ENCODE assay signal across 32 cellular contexts in genomic region chr14:23361763-23362162, GRCh38. TPM values are rescaled to one million over a fixed set of nuclear protein-coding genes. Genes with fewer than 3 reads are reported as not detected.
DNase-seq lines count a peak whose midpoint lies in the region; ATAC-seq and TF ChIP-seq lines count a peak whose summit lies in the region.
"Had no signal": no experiment of that assay in that cellular context is flagged by ENCODE, and none has a peak within 500 bp of the region (broad histone marks: within the 10 kb centered on the region; RNA-seq: fewer than 3 reads in every experiment).

No MANE protein-coding gene starts in this region.

- H3K9me3 Mint-ChIP-seq in chondrocyte (ENCODE audit: low read depth) (no peaks in the 10 kb centered on the region), glutamatergic neuron (ENCODE audit: unreplicated experiment) (peaks cover 15% of the 10 kb centered on the region)
- peaks cover 0 to 2% (median 0%) of the 10 kb centered on the region in 5 donors for H3K9me3 Mint-ChIP-seq in CD8-positive, alpha-beta memory T cell
- H3K9me3 Mint-ChIP-seq: activated naive CD4-positive, alpha-beta T cell treated with anti-CD3 and anti-CD28 coated beads for 36 hours; activated T-helper 1 cell treated with anti-CD3 and anti-CD28 coated beads, Interleukin-12 subunit alpha, Interleukin-12 subunit beta, Interleukin-2, Interleukin-4 antibody, amounts not matched to agents 30 ng/mL and 10 ng/mL and 1 ng/mL, durations not matched to agents 14 hours and 24 hours and 36 hours; dendritic cell treated with granulocyte-macrophage colony-stimulating factor and Interleukin-4, amounts not matched to agents 40 ng/mL and 50 ng/mL, for 4 days had no signal

- H3K27me3 ChIP-seq in GM23248 (replicated peaks; ENCODE audit: insufficient read depth), result no peaks in the 10 kb centered on the region
- H3K27me3 ChIP-seq in rectal smooth muscle tissue (ENCODE audit: control insufficient read depth, insufficient read depth, low read length), result peaks cover 10% of the 10 kb centered on the region
- peaks cover 6% of the 10 kb centered on the region for H3K27me3 ChIP-seq in CD8-positive, alpha-beta memory T cell (ENCODE audit: insufficient read depth, low read length, poor library complexity, severe bottlenecking)
- H3K27me3 ChIP-seq: BE2C, tibial artery had no signal

- H3K4me1 Mint-ChIP-seq in chondrocyte (ENCODE audit: low read depth) (peaks cover 25% of the 10 kb centered on the region), glutamatergic neuron (ENCODE audit: low read depth, unreplicated experiment) (peaks cover 17% of the 10 kb centered on the region)
- H3K4me1 Mint-ChIP-seq in CD8-positive, alpha-beta memory T cell, result no peaks in the 10 kb centered on the region

- peaks cover 6% of the 10 kb centered on the region; the same call in 1 of the 2 replicates for H3K36me3 ChIP-seq in GM23248 (ENCODE audit: low read depth)
- no peaks in the 10 kb centered on the region for H3K36me3 ChIP-seq in rectal smooth muscle tissue (ENCODE audit: control insufficient read depth, insufficient read depth, low read length)
- H3K36me3 ChIP-seq in CD8-positive, alpha-beta memory T cell (ENCODE audit: insufficient read depth, low read length), result no peaks in the 10 kb centered on the region
- H3K36me3 ChIP-seq: BE2C, HAP-1 had no signal

- H3K27ac Mint-ChIP-seq in chondrocyte (ENCODE audit: unreplicated experiment), result peak overlapping the region; percentile 64
- peak overlapping the region; percentile 70 for H3K27ac Mint-ChIP-seq in glutamatergic neuron (ENCODE audit: unreplicated experiment)
- no peak overlapping the region for H3K27ac Mint-ChIP-seq in CD8-positive, alpha-beta memory T cell
- H3K27ac Mint-ChIP-seq: activated naive CD4-positive, alpha-beta T cell treated with anti-CD3 and anti-CD28 coated beads for 36 hours; activated T-helper 1 cell treated with anti-CD3 and anti-CD28 coated beads, Interleukin-12 subunit alpha, Interleukin-12 subunit beta, Interleukin-2, Interleukin-4 antibody, amounts not matched to agents 30 ng/mL and 10 ng/mL and 1 ng/mL, durations not matched to agents 14 hours and 24 hours and 36 hours; dendritic cell treated with granulocyte-macrophage colony-stimulating factor and Interleukin-4, amounts not matched to agents 40 ng/mL and 50 ng/mL, for 4 days had no signal

- H3F3A ChIP-seq in GM23248 (ENCODE audit: insufficient read depth), result peaks cover 17% of the 10 kb centered on the region

- H3K9ac ChIP-seq in GM23248 (peak overlapping the region; percentile 70), rectal smooth muscle tissue (ENCODE audit: low read length) (no peak overlapping the region)

- H3K36me3 Mint-ChIP-seq in chondrocyte (ENCODE audit: low read depth) (peaks cover 11% of the 10 kb centered on the region), glutamatergic neuron (ENCODE audit: unreplicated experiment) (peaks cover 6% of the 10 kb centered on the region)
- no peaks in the 10 kb centered on the region for H3K36me3 Mint-ChIP-seq in CD8-positive, alpha-beta memory T cell

- CTCF ChIA-PET in CD8-positive, alpha-beta memory T cell (lab: Charles Lee), result interaction anchor here (1.1 kb wide), 1 partner anchor 19 kb away, joined by 3 read pairs; no protein-coding TSS in a partner anchor

- H3K4me1 ChIP-seq in GM23248 (ENCODE audit: insufficient read depth), result peaks cover 17% of the 10 kb centered on the region
- H3K4me1 ChIP-seq in rectal smooth muscle tissue (ENCODE audit: control insufficient read depth, insufficient read depth, low read length), result peaks cover 13% of the 10 kb centered on the region
- no peaks in the 10 kb centered on the region for H3K4me1 ChIP-seq in CD8-positive, alpha-beta memory T cell (ENCODE audit: insufficient read depth, low read length)
- H3K4me1 ChIP-seq: BE2C, HAP-1, psoas muscle had no signal

- in situ Hi-C loops in GM23248 (cut with MboI), result no loop called here

- DNase-seq in GM23248 (peak; percentile 18), chondrocyte (ENCODE audit: low spot score) (no peak), glutamatergic neuron (no peak), NCI-H1105 (lab: John Stamatoyannopoulos, UW) (no peak)
- DNase-seq in CD8-positive, alpha-beta memory T cell, result no peak
- DNase-seq: activated CD4-positive, alpha-beta T cell treated with anti-CD3 and anti-CD28 coated beads, Interleukin-2, amount 50 U/mL, for 4 hours; activated CD8-positive, alpha-beta memory T cell treated with anti-CD3 and anti-CD28 coated beads, Interleukin-2, amount 50 U/mL, for 4 hours; amniotic stem cell; BE2C; DMS79; GDM1; lower lobe of right lung; mucosa of descending colon; NCI-H1105 treated with DMSO at 0.1 percent for 48 hours; NCI-H2081; NCI-H226; NCI-H69; psoas muscle; stimulated activated naive CD8-positive, alpha-beta T cell treated with anti-CD3 and anti-CD28 coated beads, Interleukin-15, Interleukin-2, amounts not matched to agents 100 U/mL and 50 U/mL, for 24 hours had no signal

- no peak overlapping the region for H3K4me3 Mint-ChIP-seq in chondrocyte (ENCODE audit: unreplicated experiment)
- peak overlapping the region; percentile 69 for H3K4me3 Mint-ChIP-seq in glutamatergic neuron (ENCODE audit: unreplicated experiment)
- H3K4me3 Mint-ChIP-seq in CD8-positive, alpha-beta memory T cell, result no peak overlapping the region
- H3K4me3 Mint-ChIP-seq: activated naive CD4-positive, alpha-beta T cell treated with anti-CD3 and anti-CD28 coated beads for 36 hours; activated T-helper 1 cell treated with anti-CD3 and anti-CD28 coated beads, Interleukin-12 subunit alpha, Interleukin-12 subunit beta, Interleukin-2, Interleukin-4 antibody, amounts not matched to agents 30 ng/mL and 10 ng/mL and 1 ng/mL, durations not matched to agents 14 hours and 24 hours and 36 hours; dendritic cell treated with granulocyte-macrophage colony-stimulating factor and Interleukin-4, amounts not matched to agents 40 ng/mL and 50 ng/mL, for 4 days had no signal

- peak overlapping the region; percentile 85 for H3K27ac ChIP-seq in GM23248
- peak overlapping the region; percentile 44 for H3K27ac ChIP-seq in rectal smooth muscle tissue (ENCODE audit: low read depth, low read length)
- no peak overlapping the region for H3K27ac ChIP-seq in CD8-positive, alpha-beta memory T cell (ENCODE audit: low read depth, low read length)
- H3K27ac ChIP-seq: lower lobe of right lung, psoas muscle, RWPE1 had no signal

- peaks cover 34% of the 10 kb centered on the region for H3K79me2 ChIP-seq in GM23248 (ENCODE audit: insufficient read depth)

- H3K9me2 ChIP-seq in GM23248 (ENCODE audit: insufficient read depth), result no peaks in the 10 kb centered on the region

- WGBS in GM23248 (ENCODE audit: low coverage in 1 of 2, low lambda C conversion rate in 2 of 2, missing lambda C conversion rate in 2 of 2), 2 experiments, result 71 to 75% methylated on average over 6 of the region's 6 CpGs

- ATAC-seq in GM21367 (IDR thresholded peaks at IDR 0.05; ENCODE audit: unreplicated experiment) (no peak), GM19324 (IDR thresholded peaks at IDR 0.05; ENCODE audit: low FRiP score, unreplicated experiment) (no peak)
- ATAC-seq: lower lobe of right lung, mucosa of descending colon, psoas muscle had no signal

- peak overlapping the region; percentile 19 for H3K4me2 ChIP-seq in GM23248 (ENCODE audit: unreplicated experiment)

- TF ChIP-seq CTCF in chondrocyte (IDR thresholded peaks at IDR 0.05) (no peak), glutamatergic neuron (IDR thresholded peaks at IDR 0.05; ENCODE audit: partially characterized antibody, unreplicated experiment) (no peak)

- H3K27me3 Mint-ChIP-seq in chondrocyte (ENCODE audit: low read depth) (no peaks in the 10 kb centered on the region), glutamatergic neuron (ENCODE audit: unreplicated experiment) (peaks cover 17% of the 10 kb centered on the region)
- H3K27me3 Mint-ChIP-seq in CD8-positive, alpha-beta memory T cell, result peaks cover 19 to 28% of the 10 kb centered on the region in 2 donors

- no peaks in the 10 kb centered on the region for H3K9me3 ChIP-seq in GM23248 (ENCODE audit: low read depth)
- no peaks in the 10 kb centered on the region for H3K9me3 ChIP-seq in CD8-positive, alpha-beta memory T cell (ENCODE audit: low read length)
- H3K9me3 ChIP-seq: BE2C, HAP-1, lower lobe of right lung, mucosa of descending colon, psoas muscle, tibial artery had no signal

- H2AFZ ChIP-seq in GM23248, result no peak overlapping the region

- POLR2A ChIA-PET in CD8-positive, alpha-beta memory T cell (lab: Charles Lee), result no interaction called here

- H4K20me1 ChIP-seq in GM23248 (ENCODE audit: insufficient read depth), result no peaks in the 10 kb centered on the region

- H3K4me3 ChIP-seq in GM23248, result no peak overlapping the region
- no peak overlapping the region for H3K4me3 ChIP-seq in rectal smooth muscle tissue (ENCODE audit: low read length)
- H3K4me3 ChIP-seq in CD8-positive, alpha-beta memory T cell (ENCODE audit: low read length), result no peak overlapping the region
- H3K4me3 ChIP-seq: HAP-1, lower lobe of right lung, mucosa of descending colon, psoas muscle, tibial artery had no signal

RNA-seq across cellular contexts. Expression of gene EFS, which starts 3.2 kb away (rescaled TPM):
- 8.6 and 17.3 TPM in 2 replicates for total RNA-seq in GM23248 (2014; rRNA removed; shearing (Covaris generic))
- polyA plus RNA-seq in GM23248 (2016; fragmentation: Nextera tagmentation; extraction: Ambion mirVana), result 3.9 and 4.2 TPM in 2 replicates
- total RNA-seq in chondrocyte, result 29.5 to 36.7 TPM (median 29.6 TPM) in 3 replicates
- 90.4 TPM for total RNA-seq in glutamatergic neuron (ENCODE audit: unreplicated experiment)
- not detected for total RNA-seq in CD8-positive, alpha-beta memory T cell
- polyA plus RNA-seq in CD8-positive, alpha-beta memory T cell, result not detected
- total RNA-seq: activated naive CD4-positive, alpha-beta T cell treated with anti-CD3 and anti-CD28 coated beads for 36 hours; activated T-helper 1 cell treated with anti-CD3 and anti-CD28 coated beads, Interleukin-12 subunit alpha, Interleukin-12 subunit beta, Interleukin-2, Interleukin-4 antibody, amounts not matched to agents 30 ng/mL and 10 ng/mL and 1 ng/mL, durations not matched to agents 14 hours and 24 hours and 36 hours; HT-29; T-helper 1 cell treated with Interleukin-12 subunit alpha and Interleukin-12 subunit beta and Interleukin-4 antibody, amounts not matched to agents 30 ng/mL and 1 ng/mL, for 36 hours had no signal

RNA-seq across cellular contexts. Expression of gene SLC22A17, which starts 9.1 kb away (rescaled TPM):
- total RNA-seq in GM23248 (2014; rRNA removed; shearing (Covaris generic)), result 32.8 and 42.3 TPM in 2 replicates
- polyA plus RNA-seq in GM23248 (2016; fragmentation: Nextera tagmentation; extraction: Ambion mirVana), result 16.5 and 20.4 TPM in 2 replicates
- total RNA-seq in chondrocyte, result 40.3 to 63.9 TPM (median 44.0 TPM) in 3 replicates
- total RNA-seq in glutamatergic neuron (ENCODE audit: unreplicated experiment), result 70.6 TPM
- total RNA-seq in CD8-positive, alpha-beta memory T cell, result 1 to 10 TPM; 2.6 to 2.8 TPM
- polyA plus RNA-seq in CD8-positive, alpha-beta memory T cell, result 1.6 TPM
- total RNA-seq: HT-29 had no signal

RNA-seq across cellular contexts. Expression of gene IL25, which starts 10.8 kb away (rescaled TPM):
- not detected in 2 replicates for total RNA-seq in GM23248 (2014; rRNA removed; shearing (Covaris generic))
- polyA plus RNA-seq in GM23248 (2016; fragmentation: Nextera tagmentation; extraction: Ambion mirVana), result not detected in 2 replicates
- not detected in 3 replicates for total RNA-seq in chondrocyte
- not detected for total RNA-seq in glutamatergic neuron (ENCODE audit: unreplicated experiment)
- total RNA-seq in CD8-positive, alpha-beta memory T cell, result not detected
- polyA plus RNA-seq in CD8-positive, alpha-beta memory T cell, result not detected
- total RNA-seq: activated naive CD4-positive, alpha-beta T cell treated with anti-CD3 and anti-CD28 coated beads for 36 hours; activated T-helper 1 cell treated with anti-CD3 and anti-CD28 coated beads, Interleukin-12 subunit alpha, Interleukin-12 subunit beta, Interleukin-2, Interleukin-4 antibody, amounts not matched to agents 30 ng/mL and 10 ng/mL and 1 ng/mL, durations not matched to agents 14 hours and 24 hours and 36 hours; endothelial cell of umbilical vein; HT-29; kidney epithelial cell; lower lobe of right lung; mucosa of descending colon; psoas muscle; T-helper 1 cell treated with Interleukin-12 subunit alpha and Interleukin-12 subunit beta and Interleukin-4 antibody, amounts not matched to agents 30 ng/mL and 1 ng/mL, for 36 hours had no signal
- polyA plus RNA-seq: endothelial cell of umbilical vein had no signal

RNA-seq across cellular contexts. Expression of gene CMTM5, which starts 15.1 kb away (rescaled TPM):
- not detected in 2 replicates for total RNA-seq in GM23248 (2014; rRNA removed; shearing (Covaris generic))
- not detected in 2 replicates for polyA plus RNA-seq in GM23248 (2016; fragmentation: Nextera tagmentation; extraction: Ambion mirVana)
- total RNA-seq in chondrocyte, result not detected in 3 replicates
- total RNA-seq in glutamatergic neuron (ENCODE audit: unreplicated experiment), result not detected
- not detected for total RNA-seq in CD8-positive, alpha-beta memory T cell
- polyA plus RNA-seq in CD8-positive, alpha-beta memory T cell, result not detected
- total RNA-seq: activated naive CD4-positive, alpha-beta T cell treated with anti-CD3 and anti-CD28 coated beads for 36 hours; activated T-helper 1 cell treated with anti-CD3 and anti-CD28 coated beads, Interleukin-12 subunit alpha, Interleukin-12 subunit beta, Interleukin-2, Interleukin-4 antibody, amounts not matched to agents 30 ng/mL and 10 ng/mL and 1 ng/mL, durations not matched to agents 14 hours and 24 hours and 36 hours; endothelial cell of umbilical vein; HT-29; kidney epithelial cell; psoas muscle; T-helper 1 cell treated with Interleukin-12 subunit alpha and Interleukin-12 subunit beta and Interleukin-4 antibody, amounts not matched to agents 30 ng/mL and 1 ng/mL, for 36 hours had no signal
- polyA plus RNA-seq: endothelial cell of umbilical vein had no signal

RNA-seq across cellular contexts. Expression of gene PABPN1, which starts 40.5 kb away (rescaled TPM):
- total RNA-seq in GM23248 (2014; rRNA removed; shearing (Covaris generic)), result 60.3 and 65.5 TPM in 2 replicates
- 57.8 and 61.2 TPM in 2 replicates for polyA plus RNA-seq in GM23248 (2016; fragmentation: Nextera tagmentation; extraction: Ambion mirVana)
- 135 to 182 TPM (median 136 TPM) in 3 replicates for total RNA-seq in chondrocyte
- 355 TPM for total RNA-seq in glutamatergic neuron (ENCODE audit: unreplicated experiment)
- 100 to 1,000 TPM; 308 TPM for total RNA-seq in CD8-positive, alpha-beta memory T cell
- polyA plus RNA-seq in CD8-positive, alpha-beta memory T cell, result 125 TPM

Comparison
In these comparisons a context has a peak if more than half of its experiments do, and no peak if none do; other contexts are left out.
1. H3K27ac Mint-ChIP-seq: peak in chondrocyte (single experiment) and glutamatergic neuron (single experiment); none in CD8-positive, alpha-beta memory T cell (0 of 8).